In genomic region chr10:6847561-6847960, GRCh38 we compare ENCODE assay signal across 5 cellular contexts.
"Had no signal": no experiment of that assay in that cellular context is flagged by ENCODE, and none has a peak within 500 bp of the region (broad histone marks: within the 10 kb centered on the region; RNA-seq: fewer than 3 reads in every experiment).

No MANE protein-coding gene starts in this region.

- H3K4me1 Mint-ChIP-seq: GM23338, H9 had no signal

- DNase-seq: H9, HCEC 1CT, IMR-90 had no signal

- H3K4me3 ChIP-seq: GM23338, K562 had no signal

- H3K4me3 Mint-ChIP-seq: GM23338, H9 had no signal

- H3K27ac Mint-ChIP-seq: GM23338 had no signal
